ENCODE assay signal across 8 cellular contexts in genomic region chr6:31907158-31907813, GRCh38. TPM values are rescaled to one million over a fixed set of nuclear protein-coding genes. Genes with fewer than 3 reads are reported as not detected.
A peak's percentile ranks its signal among the peaks of the same experiment; 100 is the strongest.
DNase-seq lines count a peak whose midpoint lies in the region; ATAC-seq, FAIRE-seq and TF ChIP-seq lines count a peak whose summit lies in the region.
"Had no signal": no experiment of that assay in that cellular context is flagged by ENCODE, and none has a peak within 500 bp of the region (broad histone marks: within the 10 kb centered on the region; RNA-seq: fewer than 3 reads in every experiment).

No MANE protein-coding gene starts in this region.

- H3K4me3 Mint-ChIP-seq in mesothelial cell of epicardium = no peak overlapping the region

- TF ChIP-seq EP300 in H1 (IDR thresholded peaks at IDR 0.05; ENCODE audit: borderline replicate concordance in 1 of 2, low read depth in 2 of 2, low read length in 2 of 2) = no peak

- no peak overlapping the region for H2BK120ac ChIP-seq in H1 (replicated peaks; ENCODE audit: low read depth, low read length)

- H3K27ac Mint-ChIP-seq in mesothelial cell of epicardium = no peak overlapping the region

- no peak for FAIRE-seq in H1 (lab: Jason Lieb, UNC)
- FAIRE-seq: D721Med had no signal

- no peak overlapping the region for H3K23ac ChIP-seq in H1 (ENCODE audit: insufficient read length)

- H4K8ac ChIP-seq in H1 (ENCODE audit: extremely low read depth, insufficient read depth, low read length) = no peak overlapping the region

- no peaks in the 10 kb centered on the region for H3K79me2 ChIP-seq in Karpas-422 (ENCODE audit: low read length)
- H3K79me2 ChIP-seq in H1 (ENCODE audit: control insufficient read depth in 1 of 2, insufficient read depth in 2 of 2, low read length in 2 of 2) = no peaks in the 10 kb centered on the region

- POLR2A ChIA-PET in H1 (lab: Charles Lee; ENCODE audit: partially characterized antibody) = interaction anchor here (0.6 to 2.8 kb wide), 9 partner anchors 9 to 349 kb away, joined by 3 to 10 read pairs (median 4); partner anchors contain the start of gene EHMT2

- no peak overlapping the region for H2AFZ ChIP-seq in Karpas-422 (ENCODE audit: low read length)
- H2AFZ ChIP-seq in H1 (ENCODE audit: low read length) = no peak overlapping the region

- no peak for TF ChIP-seq RAD21 in H1 (IDR thresholded peaks at IDR 0.05 in 1 of 2, conservative IDR thresholded peaks at IDR 0.05 in 1 of 2; ENCODE audit: low read depth in 2 of 2, low read length in 2 of 2)

- no peak overlapping the region for H3K18ac ChIP-seq in H1 (ENCODE audit: extremely low read depth, low read length)

- H4K5ac ChIP-seq in H1 (ENCODE audit: insufficient read length, low read depth, low read length) = no peak overlapping the region

- DNase-seq in AG08395 (ENCODE audit: low spot score) (peak; percentile 58), Karpas-422 (peak; percentile 56), H1 (ENCODE audit: low read depth in 1 of 2, low spot score in 2 of 2) (no peak), mesothelial cell of epicardium (ENCODE audit: low spot score in 2 of 2, unreplicated experiment in 2 of 2) (no peak), OCI-M2 (lab: John Stamatoyannopoulos, UW; ENCODE audit: unreplicated experiment) (no peak)
- DNase-seq: NCI-H1105 treated with DMSO at 0.1 percent for 48 hours had no signal

- H3K36me3 Mint-ChIP-seq in mesothelial cell of epicardium = no peaks in the 10 kb centered on the region

- 86% methylated on average over 7 of the region's 7 CpGs; no CpG with 5 or more reads in 1 of the 2 experiments for WGBS in H1 (ENCODE audit: extremely low coverage in 1 of 2, insufficient coverage in 1 of 2, insufficient read length in 1 of 2, insufficient replicate concordance in 2 of 2, low coverage in 1 of 2, low lambda C conversion rate in 2 of 2, missing lambda C conversion rate in 1 of 2), 2 experiments

- TF ChIP-seq CTCF in H1 (IDR thresholded peaks at IDR 0.05; ENCODE audit: control extremely low read depth in 1 of 3, insufficient read depth in 1 of 3, low read depth in 1 of 3, low read length in 3 of 3) = no peak
- no peak for TF ChIP-seq CTCF in mesothelial cell of epicardium (IDR thresholded peaks at IDR 0.05; ENCODE audit: unreplicated experiment)

- H3K27me3 ChIP-seq in Karpas-422 (ENCODE audit: low read length) (no peaks in the 10 kb centered on the region), H1 (replicated peaks in 1 of 4; ENCODE audit: control insufficient read depth in 3 of 4, extremely low read depth in 1 of 4, insufficient read depth in 3 of 4, low read length in 3 of 4) (no peaks in the 10 kb centered on the region)

- H3K9ac ChIP-seq in Karpas-422 (ENCODE audit: low read length) (no peak overlapping the region), H1 (replicated peaks in 1 of 4; ENCODE audit: extremely low read depth in 1 of 4, low read depth in 3 of 4, low read length in 3 of 4) (no peak overlapping the region)

- peaks cover 19% of the 10 kb centered on the region for H3K4me1 Mint-ChIP-seq in mesothelial cell of epicardium

- TF ChIP-seq POLR2A in H1 (IDR thresholded peaks at IDR 0.05; ENCODE audit: control extremely low read depth in 1 of 2, low read depth in 2 of 2, low read length in 2 of 2) = no peak

- H3K4me3 ChIP-seq in Karpas-422 (ENCODE audit: low read length) = no peak overlapping the region
- H3K4me3 ChIP-seq in H1 (ENCODE audit: extremely low read depth in 1 of 4, insufficient read depth in 2 of 4, low read depth in 3 of 4, low read length in 4 of 4) = no peak overlapping the region

- H3K9me3 Mint-ChIP-seq in mesothelial cell of epicardium = no peaks in the 10 kb centered on the region

- ATAC-seq in GM18861 (IDR thresholded peaks at IDR 0.05; ENCODE audit: unreplicated experiment) = no peak

- H2AK5ac ChIP-seq in H1 (ENCODE audit: low read depth, low read length) = no peak overlapping the region

- H2BK5ac ChIP-seq in H1 (ENCODE audit: low read depth, low read length) = no peak overlapping the region

- no peak overlapping the region for H2BK15ac ChIP-seq in H1 (ENCODE audit: low read length)

- H2BK20ac ChIP-seq in H1 (ENCODE audit: low read length) = no peak overlapping the region

- peaks cover 3% of the 10 kb centered on the region; the same call in 1 of the 2 replicates for H3K23me2 ChIP-seq in H1 (ENCODE audit: low read depth, low read length)

- H3K36me3 ChIP-seq in Karpas-422 (ENCODE audit: insufficient read depth, low read length) (no peaks in the 10 kb centered on the region), H1 (ENCODE audit: control insufficient read depth in 2 of 4, insufficient read depth in 4 of 4, low read length in 3 of 4) (no peaks in the 10 kb centered on the region)

- H3K27ac ChIP-seq in Karpas-422 (ENCODE audit: low read length) = no peak overlapping the region
- H3K27ac ChIP-seq in H1 (ENCODE audit: low read depth, low read length) = no peak overlapping the region

- H3K9me3 ChIP-seq in Karpas-422 (ENCODE audit: low read length) (no peaks in the 10 kb centered on the region), H1 (ENCODE audit: insufficient read depth in 2 of 2, low read depth in 1 of 2, low read length in 1 of 2) (no peaks in the 10 kb centered on the region)

- no peak overlapping the region for H2BK12ac ChIP-seq in H1 (ENCODE audit: low read depth, low read length)

- CTCF ChIA-PET in H1 (lab: Charles Lee; ENCODE audit: partially characterized antibody) = interaction anchor here (0.6 to 1.4 kb wide), 6 partner anchors 9 to 313 kb away, joined by 3 to 5 read pairs (median 4); no protein-coding TSS in a partner anchor

- no peaks in the 10 kb centered on the region for H3K9me2 ChIP-seq in Karpas-422 (replicated peaks; ENCODE audit: insufficient read depth, low read length)

- H3K79me1 ChIP-seq in H1 (ENCODE audit: low read depth, low read length) = no peaks in the 10 kb centered on the region

- H4K20me1 ChIP-seq in Karpas-422 (ENCODE audit: insufficient read depth, low read depth, low read length) = no peaks in the 10 kb centered on the region
- H4K20me1 ChIP-seq in H1 (replicated peaks in 1 of 2; ENCODE audit: control insufficient read depth in 1 of 2, insufficient read depth in 2 of 2, low read length in 2 of 2) = no peaks in the 10 kb centered on the region

- H3K4me2 ChIP-seq in Karpas-422 (ENCODE audit: low read depth, low read length, poor library complexity, severe bottlenecking) (no peak overlapping the region), H1 (ENCODE audit: insufficient read depth in 1 of 2, low read depth in 2 of 2, low read length in 2 of 2) (no peak overlapping the region; a peak in 1 of 4 replicates)

- H4K91ac ChIP-seq in H1 (replicated peaks; ENCODE audit: insufficient read length, low read length) = no peak overlapping the region

- H3K4ac ChIP-seq in H1 (replicated peaks; ENCODE audit: insufficient read length, low read depth, low read length) = no peak overlapping the region

- H3K27me3 Mint-ChIP-seq in mesothelial cell of epicardium (ENCODE audit: low read depth) = no peaks in the 10 kb centered on the region

- H3K14ac ChIP-seq in H1 (ENCODE audit: insufficient read length) = no peak overlapping the region

- H3K4me1 ChIP-seq in Karpas-422 (ENCODE audit: low read length) (peaks cover 4% of the 10 kb centered on the region), H1 (replicated peaks in 1 of 4; ENCODE audit: control insufficient read depth in 3 of 4, insufficient read depth in 4 of 4, low read length in 3 of 4) (peaks cover 0 to 10% (median 5%) of the 10 kb centered on the region in 4 experiments; a peak in 5 of 7 replicates)

- no peak overlapping the region for H3K56ac ChIP-seq in H1 (replicated peaks; ENCODE audit: insufficient read length, low read depth, low read length)

RNA-seq across cellular contexts. Expression of gene ZBTB12, which starts 5.4 kb away (rescaled TPM):
- 13.3 and 26.3 TPM in 2 replicates for total RNA-seq in Karpas-422 (2014; rRNA removed; shearing (Covaris generic); ENCODE audit: low replicate concordance)
- 40.8 and 42.1 TPM in 2 replicates for total RNA-seq in H1 (2021; fragmentation: NEBNext Ultra II Directional; extraction: Animal tissue kit (Norgen Biotek cat#: 25700))
- 20.7 and 32.4 TPM in 2 replicates for polyA plus RNA-seq in H1 (2011; rRNA removed)
- polyA plus RNA-seq in H1 (2011; cell fraction: cytosol; rRNA removed) = 20.8 TPM
- 20.9 TPM for polyA plus RNA-seq in H1 (2011; cell fraction: nucleus; rRNA removed)
- 25.2 to 45.3 TPM (median 37.7 TPM) in 4 replicates for polyA plus RNA-seq in H1 (2012, experiment 1 of 2)
- polyA plus RNA-seq in H1 (2012, experiment 2 of 2) = 13.2 TPM
- 14.2 TPM for polyA plus RNA-seq in H1 (2013, experiment 1 of 2)
- polyA plus RNA-seq in H1 (2013, experiment 2 of 2) = 13.7 TPM
- polyA minus RNA-seq in H1 (2011; rRNA and poly(A)+ RNA removed) = 22.3 and 24.1 TPM in 2 replicates
- polyA minus RNA-seq in H1 (2011; cell fraction: cytosol; rRNA and poly(A)+ RNA removed) = 31.1 TPM
- 18.2 TPM for polyA minus RNA-seq in H1 (2011; cell fraction: nucleus; rRNA and poly(A)+ RNA removed)
- total RNA-seq in mesothelial cell of epicardium = 35.3 to 37.1 TPM (median 35.9 TPM) in 3 replicates

RNA-seq across cellular contexts. Expression of gene EHMT2, which starts 9.8 kb away (rescaled TPM):
- 40.0 and 79.0 TPM in 2 replicates for total RNA-seq in Karpas-422 (2014; rRNA removed; shearing (Covaris generic); ENCODE audit: low replicate concordance)
- total RNA-seq in H1 (2021; fragmentation: NEBNext Ultra II Directional; extraction: Animal tissue kit (Norgen Biotek cat#: 25700)) = 177 and 183 TPM in 2 replicates
- 125 and 187 TPM in 2 replicates for polyA plus RNA-seq in H1 (2011; rRNA removed)
- polyA plus RNA-seq in H1 (2011; cell fraction: cytosol; rRNA removed) = 135 TPM
- polyA plus RNA-seq in H1 (2011; cell fraction: nucleus; rRNA removed) = 340 TPM
- polyA plus RNA-seq in H1 (2012, experiment 1 of 2) = 142 to 212 TPM (median 202 TPM) in 4 replicates
- polyA plus RNA-seq in H1 (2012, experiment 2 of 2) = 230 TPM
- polyA plus RNA-seq in H1 (2013, experiment 1 of 2) = 102 TPM
- polyA plus RNA-seq in H1 (2013, experiment 2 of 2) = 97.3 TPM
- 161 and 275 TPM in 2 replicates for polyA minus RNA-seq in H1 (2011; rRNA and poly(A)+ RNA removed)
- 127 TPM for polyA minus RNA-seq in H1 (2011; cell fraction: cytosol; rRNA and poly(A)+ RNA removed)
- 86.5 TPM for polyA minus RNA-seq in H1 (2011; cell fraction: nucleus; rRNA and poly(A)+ RNA removed)
- 127 to 135 TPM (median 129 TPM) in 3 replicates for total RNA-seq in mesothelial cell of epicardium

RNA-seq across cellular contexts. Expression of gene C2, which starts 20.2 kb away (rescaled TPM):
- total RNA-seq in Karpas-422 (2014; rRNA removed; shearing (Covaris generic); ENCODE audit: low replicate concordance) = not detected in 2 replicates
- 0.26 and 0.61 TPM in 2 replicates for total RNA-seq in H1 (2021; fragmentation: NEBNext Ultra II Directional; extraction: Animal tissue kit (Norgen Biotek cat#: 25700))
- 0.38 and 1.0 TPM in 2 replicates for polyA plus RNA-seq in H1 (2011; rRNA removed)
- 1.0 TPM for polyA plus RNA-seq in H1 (2011; cell fraction: cytosol; rRNA removed)
- polyA plus RNA-seq in H1 (2011; cell fraction: nucleus; rRNA removed) = 0.98 TPM
- 0.44 to 1.3 TPM (median 0.91 TPM) in 4 replicates for polyA plus RNA-seq in H1 (2012, experiment 1 of 2)
- 0.34 TPM for polyA plus RNA-seq in H1 (2012, experiment 2 of 2)
- 0.41 TPM for polyA plus RNA-seq in H1 (2013, experiment 1 of 2)
- polyA plus RNA-seq in H1 (2013, experiment 2 of 2) = 0.11 TPM
- polyA minus RNA-seq in H1 (2011; rRNA and poly(A)+ RNA removed) = 0.25 and 0.88 TPM in 2 replicates
- polyA minus RNA-seq in H1 (2011; cell fraction: cytosol; rRNA and poly(A)+ RNA removed) = 3.3 TPM
- not detected for polyA minus RNA-seq in H1 (2011; cell fraction: nucleus; rRNA and poly(A)+ RNA removed)
- total RNA-seq in mesothelial cell of epicardium = 1.6 to 2.9 TPM (median 2.7 TPM) in 3 replicates

RNA-seq across cellular contexts. Expression of gene SLC44A4, which starts 28.5 kb away (rescaled TPM):
- total RNA-seq in Karpas-422 (2014; rRNA removed; shearing (Covaris generic); ENCODE audit: low replicate concordance) = not detected in 2 replicates
- 2.5 and 4.8 TPM in 2 replicates for total RNA-seq in H1 (2021; fragmentation: NEBNext Ultra II Directional; extraction: Animal tissue kit (Norgen Biotek cat#: 25700))
- polyA plus RNA-seq in H1 (2011; rRNA removed) = 7.0 and 7.1 TPM in 2 replicates
- 5.1 TPM for polyA plus RNA-seq in H1 (2011; cell fraction: cytosol; rRNA removed)
- polyA plus RNA-seq in H1 (2011; cell fraction: nucleus; rRNA removed) = 10.7 TPM
- 2.2 to 4.4 TPM (median 3.8 TPM) in 4 replicates for polyA plus RNA-seq in H1 (2012, experiment 1 of 2)
- 2.9 TPM for polyA plus RNA-seq in H1 (2012, experiment 2 of 2)
- 3.5 TPM for polyA plus RNA-seq in H1 (2013, experiment 1 of 2)
- 2.6 TPM for polyA plus RNA-seq in H1 (2013, experiment 2 of 2)
- polyA minus RNA-seq in H1 (2011; rRNA and poly(A)+ RNA removed) = 5.3 and 5.8 TPM in 2 replicates
- polyA minus RNA-seq in H1 (2011; cell fraction: cytosol; rRNA and poly(A)+ RNA removed) = 1.8 TPM
- polyA minus RNA-seq in H1 (2011; cell fraction: nucleus; rRNA and poly(A)+ RNA removed) = 4.1 TPM
- 0.40 to 0.94 TPM (median 0.66 TPM) in 3 replicates for total RNA-seq in mesothelial cell of epicardium

RNA-seq across cellular contexts. Expression of gene CFB, which starts 38.6 kb away (rescaled TPM):
- total RNA-seq in Karpas-422 (2014; rRNA removed; shearing (Covaris generic); ENCODE audit: low replicate concordance) = 0.22 TPM in 1 of 2 replicates, not detected in the other
- not detected in 2 replicates for total RNA-seq in H1 (2021; fragmentation: NEBNext Ultra II Directional; extraction: Animal tissue kit (Norgen Biotek cat#: 25700))
- polyA plus RNA-seq in H1 (2011; rRNA removed) = 0.09 and 0.20 TPM in 2 replicates
- 0.94 TPM for polyA plus RNA-seq in H1 (2011; cell fraction: cytosol; rRNA removed)
- 1.1 TPM for polyA plus RNA-seq in H1 (2011; cell fraction: nucleus; rRNA removed)
- polyA plus RNA-seq in H1 (2012, experiment 1 of 2) = 0.13 to 0.36 TPM (median 0.30 TPM) in 4 replicates
- polyA plus RNA-seq in H1 (2012, experiment 2 of 2) = 0.54 TPM
- polyA plus RNA-seq in H1 (2013, experiment 1 of 2) = 0.14 TPM
- not detected for polyA plus RNA-seq in H1 (2013, experiment 2 of 2)
- 0.66 TPM in 1 of 2 replicates, not detected in the other for polyA minus RNA-seq in H1 (2011; rRNA and poly(A)+ RNA removed)
- polyA minus RNA-seq in H1 (2011; cell fraction: cytosol; rRNA and poly(A)+ RNA removed) = 1.8 TPM
- polyA minus RNA-seq in H1 (2011; cell fraction: nucleus; rRNA and poly(A)+ RNA removed) = 2.4 TPM
- 1.4 to 2.4 TPM (median 1.8 TPM) in 3 replicates for total RNA-seq in mesothelial cell of epicardium

Comparison
In these comparisons a context has a peak if more than half of its experiments do, and no peak if none do; other contexts are left out.
1. DNase-seq: peak in AG08395 (single experiment) and Karpas-422 (single experiment); none in H1 (0 of 2), mesothelial cell of epicardium (0 of 2) and OCI-M2 (single experiment).